In genomic region chr3:196317702-196318467, GRCh38 we compare ENCODE assay signal across 8 cellular contexts. TPM values are rescaled to one million over a fixed set of nuclear protein-coding genes. Genes with fewer than 3 reads are reported as not detected.
DNase-seq lines count a peak whose midpoint lies in the region; ATAC-seq and TF ChIP-seq lines count a peak whose summit lies in the region.

Gene DYNLT2B, minus strand, starts transcription at chr3:196318240. Its CDS starts 88 bp downstream, at chr3:196318152.

- H3K27ac ChIP-seq in OCI-LY3 (ENCODE audit: low read length): peak within 1 kb of the TSS; percentile 67

- H3K4me1 ChIP-seq in OCI-LY3 (ENCODE audit: low read length) (no peaks in the 10 kb centered on the region), mucosa of stomach (ENCODE audit: control insufficient read depth, insufficient read depth, low read length) (peaks cover 5% of the 10 kb centered on the region)

- H3K9ac ChIP-seq in OCI-LY3 (ENCODE audit: low read length) (peak within 1 kb of the TSS; percentile 86), mucosa of stomach (ENCODE audit: low read length) (peak within 1 kb of the TSS; percentile 79)

- H3K27me3 ChIP-seq in OCI-LY3 (ENCODE audit: low read depth, low read length): no peaks in the 10 kb centered on the region
- no peaks in the 10 kb centered on the region for H3K27me3 ChIP-seq in mucosa of stomach (ENCODE audit: control insufficient read depth, insufficient read depth, low read length)

- H3K79me2 ChIP-seq in OCI-LY3 (ENCODE audit: low read length): peaks cover 8% of the 10 kb centered on the region

- H4K20me1 ChIP-seq in OCI-LY3 (ENCODE audit: insufficient read depth, low read length): no peaks in the 10 kb centered on the region

- no peaks in the 10 kb centered on the region for H3K36me3 ChIP-seq in OCI-LY3 (replicated peaks; ENCODE audit: low read depth, low read length)
- H3K36me3 ChIP-seq in mucosa of stomach (ENCODE audit: control insufficient read depth, insufficient read depth, low read length): no peaks in the 10 kb centered on the region

- peak within 1 kb of the TSS; percentile 61 for H3K4me2 ChIP-seq in OCI-LY3 (ENCODE audit: low read length)

- TF ChIP-seq CTCF in OCI-LY3 (IDR thresholded peaks at IDR 0.05; ENCODE audit: low read depth, low read length): no peak
- TF ChIP-seq CTCF in epithelial cell of proximal tubule (conservative IDR thresholded peaks at IDR 0.05; ENCODE audit: low read depth, low read length): no peak

- peak within 1 kb of the TSS; percentile 86 for H2AFZ ChIP-seq in OCI-LY3 (ENCODE audit: low read depth, low read length)

- H3K9me3 ChIP-seq in OCI-LY3 (ENCODE audit: insufficient read depth, low read length) (no peaks in the 10 kb centered on the region), mucosa of stomach (ENCODE audit: control insufficient read depth, low read length) (no peaks in the 10 kb centered on the region)

- peak; percentile 85 for ATAC-seq in GM21515 (IDR thresholded peaks at IDR 0.05; ENCODE audit: unreplicated experiment)

- H3K4me3 ChIP-seq in OCI-LY3 (ENCODE audit: low read length): peak within 1 kb of the TSS; percentile 89
- H3K4me3 ChIP-seq in epithelial cell of proximal tubule (ENCODE audit: low read depth, low read length): peak within 1 kb of the TSS; percentile 86
- H3K4me3 ChIP-seq in mucosa of stomach (ENCODE audit: low read length): peak within 1 kb of the TSS; percentile 41

- DNase-seq in DMS 273 (lab: John Stamatoyannopoulos, UW; ENCODE audit: unreplicated experiment) (peak; percentile 98), HuH-7.5 (ENCODE audit: low spot score) (peak; percentile 93), activated T-cell treated with anti-CD3 and anti-CD28 coated beads for 4 hours (peak; percentile 70), epithelial cell of proximal tubule (ENCODE audit: low read depth) (no peak)
- DNase-seq in stimulated activated CD8-positive, alpha-beta memory T cell treated with anti-CD3 and anti-CD28 coated beads, Interleukin-4, amount 100 ng/mL, for 48 hours: peak; percentile 89

RNA-seq across cellular contexts. Expression of gene DYNLT2B, which starts in this region (rescaled TPM):
- 19.5 and 33.2 TPM in 2 replicates for total RNA-seq in epithelial cell of proximal tubule
